Comparison of ENCODE assay signal across 24 cellular contexts in genomic region chr3:190361791-190362190, GRCh38. TPM values are rescaled to one million over a fixed set of nuclear protein-coding genes. Genes with fewer than 3 reads are reported as not detected.
"Had no signal": no experiment of that assay in that cellular context is flagged by ENCODE, and none has a peak within 500 bp of the region (broad histone marks: within the 10 kb centered on the region; RNA-seq: fewer than 3 reads in every experiment).

No MANE protein-coding gene starts in this region.

- DNase-seq: activated CD4-positive, alpha-beta T cell treated with anti-CD3 and anti-CD28 coated beads for 1 hour; activated CD4-positive, alpha-beta T cell treated with anti-CD3 and anti-CD28 coated beads, Interleukin-2, amount 50 U/mL, for 1 hour; activated CD8-positive, alpha-beta T cell treated with anti-CD3 and anti-CD28 coated beads, Interleukin-2, amount 10 ng/mL, durations not matched to agents 7 days and 5 days; activated gamma-delta T cell treated with Interleukin-2 at 50 U/mL for 16 hours; anterior cingulate cortex; erythroblast; foreskin keratinocyte; immature natural killer cell; lower lobe of right lung; naive thymus-derived CD8-positive, alpha-beta T cell; stimulated activated CD4-positive, alpha-beta T cell treated with anti-CD3 and anti-CD28 coated beads, Interleukin-4, amount 100 ng/mL, for 1 hour; stimulated activated naive CD4-positive, alpha-beta T cell; WERI-Rb-1 had no signal

- H3K4me1 Mint-ChIP-seq: activated naive CD4-positive, alpha-beta T cell treated with anti-CD3 and anti-CD28 coated beads, Interleukin-2, amount 50 U/mL, for 24 hours; brain; immature natural killer cell; naive thymus-derived CD8-positive, alpha-beta T cell had no signal

- H3K9me3 Mint-ChIP-seq: activated naive CD4-positive, alpha-beta T cell treated with anti-CD3 and anti-CD28 coated beads, Interleukin-2, amount 50 U/mL, for 24 hours; activated T-helper 1 cell treated with anti-CD3 and anti-CD28 coated beads, Interleukin-12 subunit alpha, Interleukin-12 subunit beta, Interleukin-2, Interleukin-4 antibody, amounts not matched to agents 30 ng/mL and 10 ng/mL and 1 ng/mL, durations not matched to agents 14 hours and 24 hours and 36 hours; brain; naive thymus-derived CD8-positive, alpha-beta T cell had no signal

- H3K4me2 ChIP-seq: hepatocyte had no signal

- H3K4me1 ChIP-seq: lower lobe of right lung, prostate gland had no signal

- ATAC-seq: activated CD8-positive, alpha-beta T cell treated with anti-CD3 and anti-CD28 coated beads, Interleukin-2, amount 10 ng/mL, durations not matched to agents 7 days and 5 days; foreskin keratinocyte; left lobe of liver; lower lobe of right lung; naive thymus-derived CD8-positive, alpha-beta T cell had no signal

- H3K4me3 ChIP-seq: hepatocyte, lower lobe of right lung, prostate gland, thoracic aorta had no signal

- H2AFZ ChIP-seq: hepatocyte had no signal

- H3K27ac ChIP-seq: foreskin keratinocyte, hepatocyte, lower lobe of right lung, prostate gland, thoracic aorta, WERI-Rb-1 had no signal

- H3K27ac Mint-ChIP-seq: activated CD8-positive, alpha-beta T cell treated with anti-CD3 and anti-CD28 coated beads, Interleukin-2, amount 10 ng/mL, durations not matched to agents 7 days and 5 days; activated naive CD4-positive, alpha-beta T cell treated with anti-CD3 and anti-CD28 coated beads, Interleukin-2, amount 50 U/mL, for 24 hours; activated T-helper 1 cell treated with anti-CD3 and anti-CD28 coated beads, Interleukin-12 subunit alpha, Interleukin-12 subunit beta, Interleukin-2, Interleukin-4 antibody, amounts not matched to agents 30 ng/mL and 10 ng/mL and 1 ng/mL, durations not matched to agents 14 hours and 24 hours and 36 hours; brain; immature natural killer cell; type B pancreatic cell had no signal

- H3K36me3 ChIP-seq: lower lobe of right lung, prostate gland, thoracic aorta, WERI-Rb-1 had no signal

- H3K9me3 ChIP-seq: lower lobe of right lung, prostate gland, thoracic aorta had no signal

- H3K36me3 Mint-ChIP-seq: activated naive CD4-positive, alpha-beta T cell treated with anti-CD3 and anti-CD28 coated beads, Interleukin-2, amount 50 U/mL, for 24 hours; brain; immature natural killer cell; naive thymus-derived CD8-positive, alpha-beta T cell; type B pancreatic cell had no signal

- H3K4me3 Mint-ChIP-seq: activated CD8-positive, alpha-beta T cell treated with anti-CD3 and anti-CD28 coated beads, Interleukin-2, amount 10 ng/mL, durations not matched to agents 7 days and 5 days; activated naive CD4-positive, alpha-beta T cell treated with anti-CD3 and anti-CD28 coated beads, Interleukin-2, amount 50 U/mL, for 24 hours; activated T-helper 1 cell treated with anti-CD3 and anti-CD28 coated beads, Interleukin-12 subunit alpha, Interleukin-12 subunit beta, Interleukin-2, Interleukin-4 antibody, amounts not matched to agents 30 ng/mL and 10 ng/mL and 1 ng/mL, durations not matched to agents 14 hours and 24 hours and 36 hours; brain; immature natural killer cell; naive thymus-derived CD8-positive, alpha-beta T cell had no signal

- H3K27me3 ChIP-seq: foreskin keratinocyte, hepatocyte had no signal

- H3K79me2 ChIP-seq: hepatocyte had no signal

RNA-seq across cellular contexts. Expression of gene CLDN16, which starts 26.2 kb away (rescaled TPM):
- total RNA-seq: activated CD8-positive, alpha-beta T cell treated with anti-CD3 and anti-CD28 coated beads, Interleukin-2, amount 10 ng/mL, durations not matched to agents 7 days and 5 days; activated T-helper 1 cell treated with anti-CD3 and anti-CD28 coated beads, Interleukin-12 subunit alpha, Interleukin-12 subunit beta, Interleukin-2, Interleukin-4 antibody, amounts not matched to agents 30 ng/mL and 10 ng/mL and 1 ng/mL, durations not matched to agents 14 hours and 24 hours and 36 hours; cardiac septum; mesenteric fat pad; naive thymus-derived CD8-positive, alpha-beta T cell; osteocyte; thoracic aorta had no signal
- polyA plus RNA-seq: foreskin keratinocyte; immature natural killer cell; naive thymus-derived CD8-positive, alpha-beta T cell had no signal

RNA-seq across cellular contexts. Expression of gene CLDN1, which starts 39.5 kb away (rescaled TPM):
- total RNA-seq: activated CD8-positive, alpha-beta T cell treated with anti-CD3 and anti-CD28 coated beads, Interleukin-2, amount 10 ng/mL, durations not matched to agents 7 days and 5 days; naive thymus-derived CD8-positive, alpha-beta T cell had no signal
- polyA plus RNA-seq: immature natural killer cell; naive thymus-derived CD8-positive, alpha-beta T cell had no signal
